In the genomic region with DNA sequence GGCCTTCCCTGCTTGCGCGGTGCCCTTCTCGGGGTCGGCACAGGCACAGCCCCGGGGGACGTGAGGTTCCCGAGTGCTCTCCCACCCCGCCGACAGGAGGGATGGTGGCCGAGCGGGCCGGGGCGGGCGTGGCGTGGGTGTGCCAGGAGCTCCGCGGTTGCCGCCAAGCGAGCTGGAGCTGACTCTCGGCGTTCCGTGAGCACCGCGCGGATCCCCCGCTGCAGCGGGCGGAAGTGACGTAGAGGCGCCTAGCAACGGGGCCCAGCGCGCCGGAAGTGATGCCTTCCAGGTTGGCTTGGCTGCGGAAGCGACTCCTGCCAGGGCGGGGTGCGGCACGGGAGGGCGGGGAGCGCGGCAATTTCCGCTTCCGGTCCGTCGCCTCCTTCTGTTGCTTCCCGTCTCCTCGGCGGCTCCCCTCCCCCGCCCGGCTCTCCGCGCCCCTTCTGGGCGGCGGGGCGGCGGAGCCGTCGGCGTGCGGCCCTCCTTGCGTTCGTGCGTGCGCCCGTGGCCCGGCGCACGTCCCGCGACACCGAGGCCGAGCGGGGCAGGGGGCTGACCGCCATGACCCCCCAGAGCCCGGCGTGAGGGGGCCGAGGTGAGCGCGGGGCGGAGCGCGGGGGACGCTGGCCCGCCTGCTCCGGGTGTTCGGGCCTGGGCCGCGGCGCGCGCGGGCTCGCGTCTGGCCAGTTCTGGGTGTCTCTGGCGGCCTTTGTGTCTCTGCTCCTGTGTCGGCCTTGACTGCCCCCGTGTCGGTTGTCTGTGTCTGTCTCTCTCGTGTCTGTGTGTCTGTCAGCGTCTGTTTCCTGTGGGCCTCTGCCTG, we compare ENCODE assay signal across 8 cellular contexts. TPM values are rescaled to one million over a fixed set of nuclear protein-coding genes. Genes with fewer than 3 reads are reported as not detected.
DNase-seq lines count a peak whose midpoint lies in the region; ATAC-seq and TF ChIP-seq lines count a peak whose summit lies in the region.

A gene (plus strand): TSS at position 386 of the 820 bp plus-strand sequence. CDS start 3,402 bp downstream, outside the sequence.

- POLR2A ChIA-PET in BJ (lab: Charles Lee): no interaction called here

- H3K4me3 ChIP-seq in BJ (ENCODE audit: low read depth, low read length): peak within 1 kb of the TSS; percentile 86
- H3K4me3 ChIP-seq in colonic mucosa: peak within 1 kb of the TSS; percentile 65

- H3K36me3 ChIP-seq in BJ (ENCODE audit: control insufficient read depth, insufficient read depth, low read length): peaks cover 22% of the 10 kb centered on the region
- H3K36me3 ChIP-seq in colonic mucosa: peaks cover 3% of the 10 kb centered on the region

- H3K27me3 ChIP-seq in BJ (ENCODE audit: control insufficient read depth, insufficient read depth, low read length): no peaks in the 10 kb centered on the region
- H3K27me3 ChIP-seq in colonic mucosa: no peaks in the 10 kb centered on the region

- H3K36me3 Mint-ChIP-seq in activated CD4-positive, alpha-beta T cell treated with anti-CD3 and anti-CD28 coated beads, Interleukin-2, amount 10 ng/mL, durations not matched to agents 24 days and 14 days (ENCODE audit: low read depth): peaks cover 52% of the 10 kb centered on the region

- H3K9me3 ChIP-seq in colonic mucosa: no peaks in the 10 kb centered on the region

- H3K4me3 Mint-ChIP-seq in activated CD4-positive, alpha-beta T cell treated with anti-CD3 and anti-CD28 coated beads, Interleukin-2, amount 10 ng/mL, durations not matched to agents 24 days and 14 days: peak within 1 kb of the TSS; percentile 95

- DNase-seq in BJ (ENCODE audit: low read depth) (peak; percentile 67), NCI-H526 treated with DMSO at 0.1 percent for 48 hours (lab: John Stamatoyannopoulos, UW) (peak; percentile 95), colonic mucosa (peak; percentile 97), left colon (peak; percentile 97 to 98)
- DNase-seq in activated CD4-positive, alpha-beta T cell treated with anti-CD3 and anti-CD28 coated beads, Interleukin-2, amount 10 ng/mL, durations not matched to agents 24 days and 14 days: peak; percentile 99
- peak; percentile 95 to 96 for DNase-seq in stimulated activated CD4-positive, alpha-beta T cell treated with anti-CD3 and anti-CD28 coated beads, Interleukin-1b, Interleukin-23, amount 100 ng/mL, for 4 hours (ENCODE audit: low read depth in 2 of 2)

- H3K27ac Mint-ChIP-seq in activated CD4-positive, alpha-beta T cell treated with anti-CD3 and anti-CD28 coated beads, Interleukin-2, amount 10 ng/mL, durations not matched to agents 24 days and 14 days: peak within 1 kb of the TSS; percentile 90

- ATAC-seq in GM19328 (IDR thresholded peaks at IDR 0.05; ENCODE audit: unreplicated experiment): peak; percentile 70
- ATAC-seq in HG03469 (IDR thresholded peaks at IDR 0.05; ENCODE audit: unreplicated experiment): peak; percentile 47
- ATAC-seq in left colon: peak; percentile 88

- no peak for TF ChIP-seq CTCF in BJ (IDR thresholded peaks at IDR 0.05; ENCODE audit: insufficient read depth, low read depth, low read length)
- no peak for TF ChIP-seq CTCF in colonic mucosa (IDR thresholded peaks at IDR 0.05)

- peak within 1 kb of the TSS; percentile 80 for H3K27ac ChIP-seq in colonic mucosa

- peak within 1 kb of the TSS; percentile 96 to 99 for H3K9ac ChIP-seq in colonic mucosa (ENCODE audit: low read depth in 2 of 2, low read length in 2 of 2)

- CTCF ChIA-PET in BJ (lab: Yijun Ruan, JAX): no interaction called here

- peaks cover 26% of the 10 kb centered on the region for H3K4me1 ChIP-seq in colonic mucosa

- intact Hi-C loops in activated CD4-positive, alpha-beta T cell treated with anti-CD3 and anti-CD28 coated beads, Interleukin-2, amount 10 ng/mL, durations not matched to agents 24 days and 14 days (cut with micrococcal nuclease): loop anchor here (1.0 to 2.0 kb wide), 4 partner anchors 21 to 466 kb away; a partner anchor contains a TSS
- intact Hi-C loops in colonic mucosa (cut with DNase I): no loop called here
- intact Hi-C loops in left colon (cut with DNase I, micrococcal nuclease): no loop called here

- H3K27me3 Mint-ChIP-seq in activated CD4-positive, alpha-beta T cell treated with anti-CD3 and anti-CD28 coated beads, Interleukin-2, amount 10 ng/mL, durations not matched to agents 24 days and 14 days: no peaks in the 10 kb centered on the region

- peaks cover 52% of the 10 kb centered on the region for H3K4me1 Mint-ChIP-seq in activated CD4-positive, alpha-beta T cell treated with anti-CD3 and anti-CD28 coated beads, Interleukin-2, amount 10 ng/mL, durations not matched to agents 24 days and 14 days

- no peaks in the 10 kb centered on the region for H3K9me3 Mint-ChIP-seq in activated CD4-positive, alpha-beta T cell treated with anti-CD3 and anti-CD28 coated beads, Interleukin-2, amount 10 ng/mL, durations not matched to agents 24 days and 14 days

RNA-seq across cellular contexts. Expression of the gene that starts here (rescaled TPM):
- polyA plus RNA-seq in BJ (2011; rRNA removed): 31.4 and 60.8 TPM in 2 replicates
- polyA minus RNA-seq in BJ (2011; rRNA and poly(A)+ RNA removed): 23.3 and 33.8 TPM in 2 replicates
- total RNA-seq in activated CD4-positive, alpha-beta T cell treated with anti-CD3 and anti-CD28 coated beads, Interleukin-2, amount 10 ng/mL, durations not matched to agents 24 days and 14 days: 44.7 and 45.4 TPM in 2 replicates
- 100 to 1,000 TPM; 257 to 259 TPM for total RNA-seq in colonic mucosa
- 100 to 1,000 TPM; 235 to 239 TPM for total RNA-seq in left colon

Comparison
In these comparisons a context has a peak if more than half of its experiments do, and no peak if none do; other contexts are left out.
1. Peak in every context shown above with its lines: DNase-seq, ATAC-seq, H3K4me3 ChIP-seq and H3K27ac ChIP-seq.